Comparison of ENCODE assay signal across 14 cellular contexts in genomic region chr17:78534492-78535284, GRCh38. TPM values are rescaled to one million over a fixed set of nuclear protein-coding genes. Genes with fewer than 3 reads are reported as not detected.
DNase-seq lines count a peak whose midpoint lies in the region; ATAC-seq and TF ChIP-seq lines count a peak whose summit lies in the region.
"Had no signal": no experiment of that assay in that cellular context is flagged by ENCODE, and none has a peak within 500 bp of the region (broad histone marks: within the 10 kb centered on the region; RNA-seq: fewer than 3 reads in every experiment).

No MANE protein-coding gene starts in this region.

- H2AK5ac ChIP-seq in neuronal stem cell (ENCODE audit: low read depth, low read length) = peak overlapping the region; percentile 60

- peak overlapping the region; percentile 55 for H3K23ac ChIP-seq in neuronal stem cell (ENCODE audit: low read depth, low read length, poor library complexity)

- peak overlapping the region; percentile 50 for H3K14ac ChIP-seq in neuronal stem cell (ENCODE audit: low read length)

- H3K18ac ChIP-seq in neuronal stem cell (ENCODE audit: low read length) = peak overlapping the region; percentile 74

- H3K79me1 ChIP-seq in neuronal stem cell (ENCODE audit: low read depth, low read length) = peaks cover 1% of the 10 kb centered on the region

- H4K91ac ChIP-seq in neuronal stem cell (ENCODE audit: low read depth, low read length, poor library complexity) = no peak overlapping the region

- peak overlapping the region in 3 of 4 donors; percentile 37 to 74 (median 70) for H3K4me3 Mint-ChIP-seq in CD4-positive, CD25-positive, alpha-beta regulatory T cell
- no peak overlapping the region for H3K4me3 Mint-ChIP-seq in stimulated activated naive CD8-positive, alpha-beta T cell treated with anti-CD3 and anti-CD28 coated beads, Interleukin-15, amount 100 ng/mL, for 72 hours

- no peak overlapping the region for H2AFZ ChIP-seq in neuronal stem cell (ENCODE audit: low read length)

- peak overlapping the region; percentile 85 for H2BK15ac ChIP-seq in neuronal stem cell (ENCODE audit: low read length)

- no peak overlapping the region for H3K9ac ChIP-seq in neuronal stem cell (ENCODE audit: low read depth, low read length, poor library complexity)

- H3K9me3 Mint-ChIP-seq in CD4-positive, CD25-positive, alpha-beta regulatory T cell = peaks cover 0 to 6% (median 0%) of the 10 kb centered on the region in 7 donors
- H3K9me3 Mint-ChIP-seq in stimulated activated naive CD8-positive, alpha-beta T cell treated with anti-CD3 and anti-CD28 coated beads, Interleukin-15, amount 100 ng/mL, for 72 hours = no peaks in the 10 kb centered on the region

- no peaks in the 10 kb centered on the region for H3K36me3 ChIP-seq in CD4-positive, CD25-positive, alpha-beta regulatory T cell (ENCODE audit: control insufficient read depth, insufficient read depth, low read length)
- no peaks in the 10 kb centered on the region for H3K36me3 ChIP-seq in HEK293 (ENCODE audit: control insufficient read depth in 2 of 2, insufficient read depth in 1 of 2, low read length in 2 of 2)
- H3K36me3 ChIP-seq in neuronal stem cell (replicated peaks in 1 of 2; ENCODE audit: control insufficient read depth in 2 of 2, insufficient read depth in 2 of 2, low read length in 2 of 2) = peaks cover 0 to 1% of the 10 kb centered on the region in 2 donors
- H3K36me3 ChIP-seq: cardiac muscle cell had no signal

- POLR2A ChIA-PET in HEK293 (lab: Yijun Ruan, JAX) = no interaction called here

- no peaks in the 10 kb centered on the region for H3K36me3 Mint-ChIP-seq in CD4-positive, CD25-positive, alpha-beta regulatory T cell

- H3K4ac ChIP-seq in neuronal stem cell (ENCODE audit: low read length) = peak overlapping the region; percentile 71

- CTCF ChIA-PET in HEK293 (lab: Yijun Ruan, JAX) = interaction anchor here (0.6 kb wide), 1 partner anchor 213 kb away, joined by 6 read pairs; no protein-coding TSS in a partner anchor

- peak overlapping the region; percentile 27 for H3K4me3 ChIP-seq in CD4-positive, CD25-positive, alpha-beta regulatory T cell (ENCODE audit: low read depth, low read length)
- H3K4me3 ChIP-seq in HEK293 (ENCODE audit: low read depth, low read length) (no peak overlapping the region), neuronal stem cell (ENCODE audit: low read length in 2 of 2) (no peak overlapping the region)
- H3K4me3 ChIP-seq: cardiac muscle cell had no signal

- no peak overlapping the region for H3K4me2 ChIP-seq in neuronal stem cell (ENCODE audit: insufficient read depth, low read length, poor library complexity, severe bottlenecking)

- no peak overlapping the region for H2BK12ac ChIP-seq in neuronal stem cell (ENCODE audit: low read length)

- no peak overlapping the region for H2BK120ac ChIP-seq in neuronal stem cell (ENCODE audit: low read depth, low read length)

- no peaks in the 10 kb centered on the region for H3K27me3 Mint-ChIP-seq in CD4-positive, CD25-positive, alpha-beta regulatory T cell
- no peaks in the 10 kb centered on the region for H3K27me3 Mint-ChIP-seq in stimulated activated naive CD8-positive, alpha-beta T cell treated with anti-CD3 and anti-CD28 coated beads, Interleukin-15, amount 100 ng/mL, for 72 hours

- no peaks in the 10 kb centered on the region for H3K27me3 ChIP-seq in CD4-positive, CD25-positive, alpha-beta regulatory T cell (ENCODE audit: control insufficient read depth, insufficient read depth, low read length)
- H3K27me3 ChIP-seq in neuronal stem cell (ENCODE audit: control insufficient read depth in 3 of 3, insufficient read depth in 3 of 3, low read depth in 1 of 3, low read length in 3 of 3) = peaks cover 0 to 4% (median 0%) of the 10 kb centered on the region in 3 experiments
- H3K27me3 ChIP-seq: cardiac muscle cell had no signal

- peak overlapping the region; percentile 10 for H4K8ac ChIP-seq in neuronal stem cell (ENCODE audit: low read depth, low read length)

- WGBS in neuronal stem cell (ENCODE audit: extremely low coverage in 2 of 2, insufficient read length in 2 of 2, insufficient replicate concordance in 1 of 2), 2 donors = no CpG with 5 or more reads among the region's 6 CpGs

- no peak for TF ChIP-seq CTCF in HEK293 (tag by site-specific recombination; IDR thresholded peaks at IDR 0.05)

- H3K4me1 ChIP-seq in CD4-positive, CD25-positive, alpha-beta regulatory T cell (ENCODE audit: control insufficient read depth, insufficient read depth, low read length, poor library complexity, severe bottlenecking) = peaks cover 23% of the 10 kb centered on the region
- H3K4me1 ChIP-seq in HEK293 (ENCODE audit: control insufficient read depth, insufficient read depth, low read length) (peaks cover 11% of the 10 kb centered on the region), neuronal stem cell (ENCODE audit: control insufficient read depth in 2 of 2, insufficient read depth in 1 of 2, low read depth in 1 of 2, low read length in 2 of 2) (peaks cover 0 to 8% of the 10 kb centered on the region in 2 donors)

- no peaks in the 10 kb centered on the region for H3K9me3 ChIP-seq in CD4-positive, CD25-positive, alpha-beta regulatory T cell (ENCODE audit: control insufficient read depth in 2 of 2, low read length in 2 of 2)
- H3K9me3 ChIP-seq in HEK293 (ENCODE audit: control insufficient read depth, insufficient read depth, low read depth, low read length) = no peaks in the 10 kb centered on the region
- H3K9me3 ChIP-seq in neuronal stem cell (replicated peaks in 1 of 2; ENCODE audit: control insufficient read depth in 2 of 2, insufficient read depth in 1 of 2, low read depth in 1 of 2, low read length in 2 of 2) = no peaks in the 10 kb centered on the region

- peak overlapping the region; percentile 18 for H3K27ac ChIP-seq in CD4-positive, CD25-positive, alpha-beta regulatory T cell (ENCODE audit: insufficient read depth, low read length, poor library complexity, severe bottlenecking)
- H3K27ac ChIP-seq in HEK293 (ENCODE audit: extremely low read depth, low read depth, low read length) (no peak overlapping the region), neuronal stem cell (replicated peaks; ENCODE audit: low read length) (no peak overlapping the region)
- H3K27ac ChIP-seq: cardiac muscle cell, HL-60 had no signal

- H2BK5ac ChIP-seq in neuronal stem cell (ENCODE audit: low read length) = peak overlapping the region; percentile 24

- H3K27ac Mint-ChIP-seq in CD4-positive, CD25-positive, alpha-beta regulatory T cell = peak overlapping the region; percentile 79 to 87 (median 86)
- H3K27ac Mint-ChIP-seq in stimulated activated naive CD8-positive, alpha-beta T cell treated with anti-CD3 and anti-CD28 coated beads, Interleukin-15, amount 100 ng/mL, for 72 hours = no peak overlapping the region

- peak in 1 of 2 donors; percentile 19 for ATAC-seq in CD4-positive, CD25-positive, alpha-beta regulatory T cell (ENCODE audit: low read depth in 2 of 2)
- ATAC-seq in stimulated activated naive CD8-positive, alpha-beta T cell treated with anti-CD3 and anti-CD28 coated beads, Interleukin-15, amount 100 ng/mL, for 72 hours = no peak
- ATAC-seq in HG03521 (IDR thresholded peaks at IDR 0.05; ENCODE audit: unreplicated experiment) = no peak

- peaks cover 18 to 32% (median 26%) of the 10 kb centered on the region in 4 donors for H3K4me1 Mint-ChIP-seq in CD4-positive, CD25-positive, alpha-beta regulatory T cell
- H3K4me1 Mint-ChIP-seq in stimulated activated naive CD8-positive, alpha-beta T cell treated with anti-CD3 and anti-CD28 coated beads, Interleukin-15, amount 100 ng/mL, for 72 hours = peaks cover 26% of the 10 kb centered on the region

- peak in 1 of 3 donors; percentile 61 for DNase-seq in CD4-positive, CD25-positive, alpha-beta regulatory T cell
- peak; percentile 17 for DNase-seq in central memory CD4-positive, alpha-beta T cell
- DNase-seq in neuronal stem cell (ENCODE audit: low spot score) (no peak), NCI-H146 treated with DMSO at 0.1 percent for 48 hours (lab: John Stamatoyannopoulos, UW; ENCODE audit: unreplicated experiment) (no peak)
- DNase-seq in stimulated activated naive CD8-positive, alpha-beta T cell treated with anti-CD3 and anti-CD28 coated beads, Interleukin-15, amount 100 ng/mL, for 72 hours = no peak
- DNase-seq: activated gamma-delta T cell, GOT3, Karpas-422, NCI-H524 had no signal

TF ChIP-seq in HEK293, 187 proteins besides CTCF, POLR2A, EP300 and RAD21:
- no peak for TF ChIP-seq KLF9 (tag by site-specific recombination; IDR thresholded peaks at IDR 0.05; ENCODE audit: low read depth)
- TF ChIP-seq ZIC2 (tag by site-specific recombination; IDR thresholded peaks at IDR 0.05) = peak; percentile 55

RNA-seq across cellular contexts. Expression of gene DNAH17, which starts 42.5 kb away (rescaled TPM):
- total RNA-seq in CD4-positive, CD25-positive, alpha-beta regulatory T cell = 0.57 TPM
- polyA plus RNA-seq in CD4-positive, CD25-positive, alpha-beta regulatory T cell = 1 to 10 TPM in 2 of 4 donors, under 1 TPM in 1, not detected in 1; 0.24 to 3.4 (median 1.1) TPM
- 0.03 TPM for polyA plus RNA-seq in neuronal stem cell (2013, experiment 1 of 2)
- 0.04 TPM for polyA plus RNA-seq in neuronal stem cell (2013, experiment 2 of 2)
- total RNA-seq: cardiac muscle cell, endothelial cell of umbilical vein had no signal
- polyA plus RNA-seq: endothelial cell of umbilical vein had no signal

Comparison
In these comparisons a context has a peak if more than half of its experiments do, and no peak if none do; other contexts are left out.
1. H3K27ac Mint-ChIP-seq: peak in CD4-positive, CD25-positive, alpha-beta regulatory T cell (3 of 3); none in stimulated activated naive CD8-positive, alpha-beta T cell treated with anti-CD3 and anti-CD28 coated beads, Interleukin-15, amount 100 ng/mL, for 72 hours (0 of 2).
2. H3K4me3 Mint-ChIP-seq: peak in CD4-positive, CD25-positive, alpha-beta regulatory T cell (3 of 4); none in stimulated activated naive CD8-positive, alpha-beta T cell treated with anti-CD3 and anti-CD28 coated beads, Interleukin-15, amount 100 ng/mL, for 72 hours (0 of 2).